In the genomic region with DNA sequence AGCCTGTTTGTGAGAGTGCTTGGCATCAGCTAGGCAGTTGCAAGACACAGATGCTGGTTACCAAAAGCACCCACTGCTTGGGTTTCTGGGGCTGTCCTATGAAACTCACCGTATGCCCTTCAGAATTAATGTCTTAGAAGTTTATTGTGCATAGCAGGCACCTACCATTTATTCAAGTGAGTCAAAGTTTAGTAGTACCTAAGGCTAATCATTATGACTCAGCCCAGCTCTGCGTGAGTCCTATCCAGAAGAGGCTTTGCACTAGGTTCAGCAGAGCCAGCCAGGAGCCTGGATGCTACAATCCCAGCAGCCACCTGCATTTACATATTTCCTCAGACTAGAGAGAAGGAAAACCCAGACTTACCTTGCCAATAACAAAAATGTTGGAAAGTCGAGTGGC, we compare ENCODE assay signal across 10 cellular contexts. TPM values are rescaled to one million over a fixed set of nuclear protein-coding genes. Genes with fewer than 3 reads are reported as not detected.
A peak's percentile ranks its signal among the peaks of the same experiment; 100 is the strongest.
DNase-seq lines count a peak whose midpoint lies in the region; ATAC-seq and TF ChIP-seq lines count a peak whose summit lies in the region.
"Had no signal": no experiment of that assay in that cellular context is flagged by ENCODE, and none has a peak within 500 bp of the region (broad histone marks: within the 10 kb centered on the region; RNA-seq: fewer than 3 reads in every experiment).

No MANE protein-coding gene starts in this region.

- H3K27me3 Mint-ChIP-seq in activated naive CD4-positive, alpha-beta T cell treated with anti-CD3 and anti-CD28 coated beads, Interleukin-2, amount 50 U/mL, for 24 hours, result no peaks in the 10 kb centered on the region
- H3K27me3 Mint-ChIP-seq in activated naive CD4-positive, alpha-beta T cell treated with anti-CD3 and anti-CD28 coated beads, Interleukin-2, amount 10 ng/mL, durations not matched to agents 7 days and 5 days, result peaks cover under 1% of the 10 kb centered on the region
- no peaks in the 10 kb centered on the region for H3K27me3 Mint-ChIP-seq in T-helper 17 cell

- peak overlapping the region; percentile 82 for H3K27ac Mint-ChIP-seq in activated naive CD4-positive, alpha-beta T cell treated with anti-CD3 and anti-CD28 coated beads, Interleukin-2, amount 50 U/mL, for 24 hours
- no peak overlapping the region for H3K27ac Mint-ChIP-seq in activated naive CD4-positive, alpha-beta T cell treated with anti-CD3 and anti-CD28 coated beads, Interleukin-2, amount 10 ng/mL, durations not matched to agents 7 days and 5 days
- peak overlapping the region; percentile 93 for H3K27ac Mint-ChIP-seq in T-helper 17 cell

- no peak for DNase-seq in activated naive CD4-positive, alpha-beta T cell treated with anti-CD3 and anti-CD28 coated beads, Interleukin-2, amount 10 ng/mL, durations not matched to agents 7 days and 5 days
- DNase-seq in T-helper 17 cell (no peak), dermis blood vessel endothelial cell (peak; percentile 16), uterus (no peak), WERI-Rb-1 (no peak)
- no peak for DNase-seq in stimulated activated naive CD8-positive, alpha-beta T cell treated with anti-CD3 and anti-CD28 coated beads, Interleukin-15, Interleukin-2, amounts not matched to agents 100 U/mL and 50 U/mL, for 24 hours
- DNase-seq: activated effector memory CD4-positive, alpha-beta T cell treated with Interleukin-2 at 50 U/mL for 16 hours had no signal

- ATAC-seq in T-helper 17 cell (no peak), GM18502 (IDR thresholded peaks at IDR 0.05; ENCODE audit: poor library complexity, unreplicated experiment) (no peak)
- ATAC-seq in stimulated activated naive CD8-positive, alpha-beta T cell treated with anti-CD3 and anti-CD28 coated beads, Interleukin-15, Interleukin-2, amounts not matched to agents 100 U/mL and 50 U/mL, for 24 hours, result peak; percentile 26
- ATAC-seq: sciatic nerve had no signal

- peak overlapping the region; percentile 93 for H3K4me3 Mint-ChIP-seq in activated naive CD4-positive, alpha-beta T cell treated with anti-CD3 and anti-CD28 coated beads, Interleukin-2, amount 50 U/mL, for 24 hours
- no peak overlapping the region for H3K4me3 Mint-ChIP-seq in activated naive CD4-positive, alpha-beta T cell treated with anti-CD3 and anti-CD28 coated beads, Interleukin-2, amount 10 ng/mL, durations not matched to agents 7 days and 5 days
- no peak overlapping the region for H3K4me3 Mint-ChIP-seq in T-helper 17 cell

- no peaks in the 10 kb centered on the region for H3K9me3 ChIP-seq in T-helper 17 cell (ENCODE audit: control insufficient read depth, low read length, poor library complexity, severe bottlenecking)
- H3K9me3 ChIP-seq in uterus, result no peaks in the 10 kb centered on the region
- no peaks in the 10 kb centered on the region for H3K9me3 ChIP-seq in WERI-Rb-1 (ENCODE audit: severe bottlenecking)

- H3K36me3 Mint-ChIP-seq in activated naive CD4-positive, alpha-beta T cell treated with anti-CD3 and anti-CD28 coated beads, Interleukin-2, amount 50 U/mL, for 24 hours, result peaks cover 33% of the 10 kb centered on the region
- H3K36me3 Mint-ChIP-seq in activated naive CD4-positive, alpha-beta T cell treated with anti-CD3 and anti-CD28 coated beads, Interleukin-2, amount 10 ng/mL, durations not matched to agents 7 days and 5 days, result peaks cover 55% of the 10 kb centered on the region
- H3K36me3 Mint-ChIP-seq in T-helper 17 cell (ENCODE audit: low read depth), result peaks cover 7% of the 10 kb centered on the region

- H3K27me3 ChIP-seq in uterus (no peaks in the 10 kb centered on the region), WERI-Rb-1 (ENCODE audit: insufficient read depth, low read depth, severe bottlenecking) (no peaks in the 10 kb centered on the region)

- CTCF ChIA-PET in activated naive CD4-positive, alpha-beta T cell treated with anti-CD3 and anti-CD28 coated beads, Interleukin-2, amount 10 ng/mL, durations not matched to agents 7 days and 5 days (lab: Charles Lee), result no interaction called here

- no peak for TF ChIP-seq CTCF in uterus (IDR thresholded peaks at IDR 0.05)
- no peak for TF ChIP-seq CTCF in WERI-Rb-1 (IDR thresholded peaks at IDR 0.05; ENCODE audit: low read depth, low read length)

- peaks cover 44% of the 10 kb centered on the region for H3K4me1 Mint-ChIP-seq in activated naive CD4-positive, alpha-beta T cell treated with anti-CD3 and anti-CD28 coated beads, Interleukin-2, amount 50 U/mL, for 24 hours
- H3K4me1 Mint-ChIP-seq in activated naive CD4-positive, alpha-beta T cell treated with anti-CD3 and anti-CD28 coated beads, Interleukin-2, amount 10 ng/mL, durations not matched to agents 7 days and 5 days, result peaks cover 59% of the 10 kb centered on the region
- peaks cover 28% of the 10 kb centered on the region for H3K4me1 Mint-ChIP-seq in T-helper 17 cell

- H3K36me3 ChIP-seq in uterus, result no peaks in the 10 kb centered on the region
- peaks cover 88% of the 10 kb centered on the region for H3K36me3 ChIP-seq in WERI-Rb-1

- no peak overlapping the region for H3K4me3 ChIP-seq in uterus
- no peak overlapping the region for H3K4me3 ChIP-seq in WERI-Rb-1 (ENCODE audit: low read depth, low read length)

- intact Hi-C loops in uterus (cut with DNase I; ENCODE audit: low total_unique reads), result no loop called here

- H3K9me3 Mint-ChIP-seq in activated naive CD4-positive, alpha-beta T cell treated with anti-CD3 and anti-CD28 coated beads, Interleukin-2, amount 50 U/mL, for 24 hours, result no peaks in the 10 kb centered on the region
- no peaks in the 10 kb centered on the region for H3K9me3 Mint-ChIP-seq in activated naive CD4-positive, alpha-beta T cell treated with anti-CD3 and anti-CD28 coated beads, Interleukin-2, amount 10 ng/mL, durations not matched to agents 7 days and 5 days

- no peak overlapping the region for H3K27ac ChIP-seq in uterus
- no peak overlapping the region for H3K27ac ChIP-seq in WERI-Rb-1

- no peak for TF ChIP-seq POLR2A in uterus (IDR thresholded peaks at IDR 0.05)

- H3K4me1 ChIP-seq in uterus, result no peaks in the 10 kb centered on the region

RNA-seq across cellular contexts. Expression of a gene that starts 4.2 kb away (rescaled TPM):
- total RNA-seq in T-helper 17 cell (1,000 to 10,000 TPM; 1,445 to 1,548 TPM), dermis blood vessel endothelial cell (639 and 1,493 TPM in 2 replicates), uterus (1,000 to 10,000 TPM; 1,378 to 1,765 (median 1,533) TPM)

RNA-seq across cellular contexts. Expression of a gene that starts 32.8 kb away (rescaled TPM):
- total RNA-seq in T-helper 17 cell, result 1 to 10 TPM in 1 of 2 donors, not detected in 1; 1.5 TPM
- not detected in 2 replicates for total RNA-seq in dermis blood vessel endothelial cell
- total RNA-seq in uterus, result 10 to 100 TPM in 1 of 4 donors, not detected in 3; 14.5 TPM

RNA-seq across cellular contexts. Expression of a gene that starts 34.0 kb away (rescaled TPM):
- under 1 TPM in 1 of 2 donors, not detected in 1; 0.10 TPM for total RNA-seq in T-helper 17 cell
- total RNA-seq in dermis blood vessel endothelial cell, result 2.4 and 9.4 TPM in 2 replicates
- 1 to 10 TPM in 1 of 4 donors, under 1 TPM in 3; 0.26 to 3.5 (median 0.41) TPM for total RNA-seq in uterus
